In the genomic region with DNA sequence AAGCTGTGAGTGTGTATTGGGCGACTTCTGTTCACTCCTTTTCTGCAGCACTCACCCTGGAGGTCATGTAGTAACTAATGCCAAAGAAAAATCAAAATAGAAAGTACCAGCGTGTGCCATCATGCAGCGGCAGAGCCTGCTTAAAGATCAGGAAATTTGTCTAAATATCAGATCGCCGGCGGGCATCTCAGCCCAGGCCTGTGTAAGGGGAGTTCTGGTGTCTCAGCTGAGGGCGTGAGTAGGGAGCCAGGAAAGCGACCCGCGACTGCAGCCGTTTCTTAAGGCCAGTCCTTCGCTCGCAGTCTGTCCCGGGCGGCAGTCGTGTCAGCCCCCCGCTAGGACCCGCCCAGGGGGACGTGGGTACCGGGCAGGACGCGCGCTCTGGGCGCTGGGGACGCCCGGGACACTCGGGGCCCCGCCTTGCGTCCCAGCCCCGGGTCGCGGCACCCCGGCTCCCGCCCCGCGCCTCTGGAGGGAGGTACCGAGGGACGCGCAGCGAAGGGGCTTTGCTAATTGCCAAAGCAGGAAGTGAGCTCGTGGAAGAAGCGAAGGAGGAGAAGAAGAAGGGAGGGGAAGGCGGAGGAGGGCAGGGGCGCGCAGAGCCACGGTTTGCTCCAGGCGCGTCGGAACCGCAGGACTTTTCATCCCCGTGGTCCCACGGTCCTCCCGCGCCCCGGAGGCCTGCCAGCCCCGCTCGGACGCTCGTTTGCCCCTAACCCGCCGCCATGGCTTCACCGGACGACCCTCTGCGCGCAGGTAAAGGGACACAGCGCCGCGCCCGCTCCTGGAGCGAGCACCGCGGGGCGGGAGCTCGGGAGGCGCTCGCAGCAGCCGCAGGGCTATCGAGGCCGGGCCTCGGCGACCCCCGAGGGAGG, we compare ENCODE assay signal across 8 cellular contexts. TPM values are rescaled to one million over a fixed set of nuclear protein-coding genes. Genes with fewer than 3 reads are reported as not detected.
A peak's percentile ranks its signal among the peaks of the same experiment; 100 is the strongest.
DNase-seq lines count a peak whose midpoint lies in the region; ATAC-seq and TF ChIP-seq lines count a peak whose summit lies in the region.

No MANE protein-coding gene starts in this region.

- peaks cover 0 to 18% (median 0%) of the 10 kb centered on the region in 12 donors for H3K4me1 ChIP-seq in heart left ventricle

- no peaks in the 10 kb centered on the region for H3K9me3 ChIP-seq in heart left ventricle

- peak; percentile 73 for ATAC-seq in HG02852 (IDR thresholded peaks at IDR 0.05; ENCODE audit: unreplicated experiment)
- peak; percentile 40 to 86 (median 77) for ATAC-seq in heart left ventricle

- H3K36me3 ChIP-seq in heart left ventricle, result no peaks in the 10 kb centered on the region

- intact Hi-C loops in heart left ventricle (cut with DNase I), result no loop called here

- WGBS in heart left ventricle, 4 donors, result 1% methylated on average over 60 to 82 of the region's 82 CpGs

- H3K4me3 ChIP-seq in heart left ventricle, result peak overlapping the region; percentile 52 to 86 (median 72)
- peak overlapping the region; percentile 60 for H3K4me3 ChIP-seq in retinal pigment epithelial cell (ENCODE audit: low read length)

- TF ChIP-seq POLR2A in heart left ventricle (IDR thresholded peaks at IDR 0.05), result no peak

- H3K27me3 ChIP-seq in heart left ventricle, result peaks cover 0 to 17% (median 0%) of the 10 kb centered on the region in 9 donors

- peak overlapping the region in 7 of 12 donors; percentile 6 to 63 (median 19) for H3K27ac ChIP-seq in heart left ventricle

- DNase-seq in NCI-H1436 (lab: John Stamatoyannopoulos, UW) (peak; percentile 50), NCI-H1436 treated with DMSO at 0.1 percent for 48 hours (lab: John Stamatoyannopoulos, UW) (no peak), OCI-M1 (lab: John Stamatoyannopoulos, UW) (peak; percentile 62), heart left ventricle (peak; percentile 11 to 67 (median 28)), retinal pigment epithelial cell (ENCODE audit: low read depth) (no peak), HCEC 1CT (no peak)
- DNase-seq in activated effector memory CD4-positive, alpha-beta T cell treated with anti-CD3 and anti-CD28 coated beads, Interleukin-2, amount 50 U/mL, for 16 hours, result peak; percentile 85

- TF ChIP-seq CTCF in heart left ventricle (IDR thresholded peaks at IDR 0.05), result no peak
- no peak for TF ChIP-seq CTCF in retinal pigment epithelial cell (conservative IDR thresholded peaks at IDR 0.05; ENCODE audit: low read depth, low read length)

RNA-seq across cellular contexts. Expression of gene EDARADD, which starts 1.1 kb away (rescaled TPM):
- total RNA-seq in heart left ventricle, result 1 to 10 TPM in 8 of 9 donors, under 1 TPM in 1; 0.81 to 2.9 (median 2.2) TPM
- polyA plus RNA-seq in heart left ventricle, result under 1 TPM; 0.35 to 0.91 TPM

Comparison
In these comparisons a context has a peak if more than half of its experiments do, and no peak if none do; other contexts are left out.
1. DNase-seq: peak in NCI-H1436 (single experiment), OCI-M1 (single experiment), activated effector memory CD4-positive, alpha-beta T cell treated with anti-CD3 and anti-CD28 coated beads, Interleukin-2, amount 50 U/mL, for 16 hours (single experiment) and heart left ventricle (5 of 5); none in NCI-H1436 treated with DMSO at 0.1 percent for 48 hours (single experiment), retinal pigment epithelial cell (single experiment) and HCEC 1CT (single experiment).